1 cellular context compared by ENCODE assay signal in the genomic region with DNA sequence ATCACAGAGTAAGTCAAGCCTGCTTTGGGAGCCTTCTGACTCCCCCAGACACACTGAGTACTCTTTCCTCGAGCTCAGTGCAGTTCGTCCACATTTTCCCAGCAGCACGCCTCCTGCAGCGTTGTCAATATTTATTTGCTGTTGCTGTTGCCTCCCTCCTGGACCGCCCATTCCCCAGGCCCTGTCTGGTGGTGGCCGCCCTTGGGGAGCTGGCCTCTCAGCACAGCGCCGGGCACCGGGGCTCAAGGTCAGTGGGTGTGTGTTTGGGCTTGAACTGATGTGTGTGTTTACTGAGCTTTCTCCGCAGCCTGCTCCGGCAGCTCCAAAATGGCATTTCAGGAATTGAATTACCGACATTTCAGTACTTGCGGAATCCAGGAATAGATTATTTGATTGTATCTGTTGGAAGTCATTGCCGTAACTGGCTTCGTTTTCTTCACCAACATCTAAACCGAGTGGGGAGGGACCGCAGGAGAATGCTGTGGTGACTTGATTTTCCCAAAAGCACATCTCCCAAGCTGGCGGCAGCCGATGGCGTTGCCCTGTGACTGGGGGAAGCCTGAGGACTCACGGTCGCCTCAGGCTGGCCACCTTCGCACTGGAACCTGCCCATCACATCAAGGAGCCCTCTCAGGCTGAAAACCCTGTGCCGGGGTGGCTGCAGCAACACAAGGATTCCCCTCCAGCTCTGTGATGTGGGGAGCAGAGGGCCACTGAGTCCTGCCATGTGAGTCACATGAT.
TF ChIP-seq lines count a peak whose summit lies in the region.

No MANE protein-coding gene starts in this region.

TF ChIP-seq in HepG2, 621 proteins besides CTCF, POLR2A, EP300 and RAD21 (continued from another document and continues in another):
- TF ChIP-seq SNAPC4 (CRISPR knock-in tag; IDR thresholded peaks at IDR 0.05) (no peak), FOXP1 (IDR thresholded peaks at IDR 0.05) (peak; percentile 94), FOXP1 (CRISPR knock-in tag; IDR thresholded peaks at IDR 0.05) (peak; percentile 100), HMG20B (CRISPR knock-in tag; conservative IDR thresholded peaks at IDR 0.05) (peak; percentile 85), ZNF598 (CRISPR knock-in tag; IDR thresholded peaks at IDR 0.05; ENCODE audit: borderline replicate concordance) (peak; percentile 74; the same call in 1 of the 2 replicates), GATAD1 (CRISPR knock-in tag; IDR thresholded peaks at IDR 0.05) (peak; percentile 58; the same call in 1 of the 2 replicates), MZF1 (CRISPR knock-in tag; IDR thresholded peaks at IDR 0.05; ENCODE audit: borderline replicate concordance) (0 out of 2 replicates have a peak, but pooled peaks have one; percentile 54), ZNF564 (CRISPR knock-in tag; IDR thresholded peaks at IDR 0.05) (peak; percentile 75; the same call in 1 of the 2 replicates), DMAP1 (CRISPR knock-in tag; IDR thresholded peaks at IDR 0.05) (0 out of 2 replicates have a peak, but pooled peaks have one; percentile 21), FOXA3 (CRISPR knock-in tag; IDR thresholded peaks at IDR 0.05) (peak; percentile 99), RARG (CRISPR knock-in tag; IDR thresholded peaks at IDR 0.05; ENCODE audit: low read depth) (no peak), BCL6 (CRISPR knock-in tag; IDR thresholded peaks at IDR 0.05) (peak; percentile 100), FOSL1 (CRISPR knock-in tag; IDR thresholded peaks at IDR 0.05; ENCODE audit: borderline replicate concordance) (no peak), CCAR2 (optimal IDR thresholded peaks at IDR 0.05; ENCODE audit: low read depth, low read length) (no peak), ZIK1 (CRISPR knock-in tag; IDR thresholded peaks at IDR 0.05; ENCODE audit: borderline replicate concordance, low read depth) (0 out of 2 replicates have a peak, but pooled peaks have one; percentile 19), RFX3 (CRISPR knock-in tag; IDR thresholded peaks at IDR 0.05) (no peak), ZNF44 (CRISPR knock-in tag; IDR thresholded peaks at IDR 0.05) (peak; percentile 81; the same call in 1 of the 2 replicates), ZNF792 (CRISPR knock-in tag; IDR thresholded peaks at IDR 0.05) (peak; percentile 93), ZNF121 (CRISPR knock-in tag; IDR thresholded peaks at IDR 0.05) (peak; percentile 78), ZNF800 (CRISPR knock-in tag; IDR thresholded peaks at IDR 0.05) (peak; percentile 73; the same call in 1 of the 2 replicates), HOXA7 (CRISPR knock-in tag; IDR thresholded peaks at IDR 0.05) (no peak), NCOR1 (IDR thresholded peaks at IDR 0.05; ENCODE audit: borderline replicate concordance, low read length) (peak; percentile 89; the same call in 1 of the 2 replicates), ZSCAN29 (CRISPR knock-in tag; conservative IDR thresholded peaks at IDR 0.05) (0 out of 2 replicates have a peak, but pooled peaks have one; percentile 54), ZFP36L2 (CRISPR knock-in tag; IDR thresholded peaks at IDR 0.05) (0 out of 2 replicates have a peak, but pooled peaks have one; percentile 69), NCOA2 (CRISPR knock-in tag; IDR thresholded peaks at IDR 0.05) (peak; percentile 91), AGO2 (optimal IDR thresholded peaks at IDR 0.05; ENCODE audit: low read depth, low read length) (no peak), ZNF577 (CRISPR knock-in tag; IDR thresholded peaks at IDR 0.05; ENCODE audit: borderline replicate concordance, low read depth) (no peak), ZNF225 (CRISPR knock-in tag; IDR thresholded peaks at IDR 0.05) (peak; percentile 10; the same call in 1 of the 2 replicates), BRD4 (CRISPR knock-in tag; IDR thresholded peaks at IDR 0.05) (no peak), ARNT2 (CRISPR knock-in tag; IDR thresholded peaks at IDR 0.05; ENCODE audit: low read depth) (peak; percentile 91; the same call in 1 of the 2 replicates), EEA1 (CRISPR knock-in tag; IDR thresholded peaks at IDR 0.05; ENCODE audit: borderline replicate concordance) (no peak), ZBTB20 (CRISPR knock-in tag; IDR thresholded peaks at IDR 0.05; ENCODE audit: borderline replicate concordance, low read depth) (peak; percentile 71), SCMH1 (CRISPR knock-in tag; IDR thresholded peaks at IDR 0.05; ENCODE audit: borderline replicate concordance) (no peak), ZNF138 (CRISPR knock-in tag; IDR thresholded peaks at IDR 0.05; ENCODE audit: low read depth) (no peak), TSC22D2 (CRISPR knock-in tag; IDR thresholded peaks at IDR 0.05; ENCODE audit: borderline replicate concordance) (peak; percentile 64; the same call in 1 of the 2 replicates), EHMT2 (IDR thresholded peaks at IDR 0.05; ENCODE audit: borderline replicate concordance, low read depth, low read length) (no peak), ZNF614 (CRISPR knock-in tag; IDR thresholded peaks at IDR 0.05; ENCODE audit: borderline replicate concordance) (peak; percentile 84; the same call in 1 of the 2 replicates), ZNF235 (CRISPR knock-in tag; IDR thresholded peaks at IDR 0.05; ENCODE audit: borderline replicate concordance) (no peak), PLRG1 (conservative IDR thresholded peaks at IDR 0.05) (no peak), ZNF282 (IDR thresholded peaks at IDR 0.05; ENCODE audit: partially characterized antibody) (no peak), TEAD2 (CRISPR knock-in tag; IDR thresholded peaks at IDR 0.05) (no peak), ZNF556 (CRISPR knock-in tag; IDR thresholded peaks at IDR 0.05; ENCODE audit: borderline replicate concordance) (no peak), SYNCRIP (IDR thresholded peaks at IDR 0.05; ENCODE audit: insufficient read depth, low read depth, low read length) (no peak), MBD4 (IDR thresholded peaks at IDR 0.05; ENCODE audit: borderline replicate concordance, low read length) (no peak), ZFP62 (CRISPR knock-in tag; IDR thresholded peaks at IDR 0.05) (no peak), ZNF143 (CRISPR knock-in tag; IDR thresholded peaks at IDR 0.05) (peak; percentile 68), RBM22 (optimal IDR thresholded peaks at IDR 0.05; ENCODE audit: low read length) (no peak), ATM (IDR thresholded peaks at IDR 0.05; ENCODE audit: borderline replicate concordance) (no peak), REL (CRISPR knock-in tag; conservative IDR thresholded peaks at IDR 0.05) (peak; percentile 82; the same call in 1 of the 2 replicates)
- TF ChIP-seq, protein P1, sequence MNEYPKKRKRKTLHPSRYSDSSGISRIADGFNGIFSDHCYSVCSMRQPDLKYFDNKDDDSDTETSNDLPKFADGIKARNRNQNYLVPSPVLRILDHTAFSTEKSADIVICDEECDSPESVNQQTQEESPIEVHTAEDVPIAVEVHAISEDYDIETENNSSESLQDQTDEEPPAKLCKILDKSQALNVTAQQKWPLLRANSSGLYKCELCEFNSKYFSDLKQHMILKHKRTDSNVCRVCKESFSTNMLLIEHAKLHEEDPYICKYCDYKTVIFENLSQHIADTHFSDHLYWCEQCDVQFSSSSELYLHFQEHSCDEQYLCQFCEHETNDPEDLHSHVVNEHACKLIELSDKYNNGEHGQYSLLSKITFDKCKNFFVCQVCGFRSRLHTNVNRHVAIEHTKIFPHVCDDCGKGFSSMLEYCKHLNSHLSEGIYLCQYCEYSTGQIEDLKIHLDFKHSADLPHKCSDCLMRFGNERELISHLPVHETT (CRISPR knock-in tag; conservative IDR thresholded peaks at IDR 0.05) = peak; percentile 74; the same call in 1 of the 2 replicates
- TF ChIP-seq, protein P2, sequence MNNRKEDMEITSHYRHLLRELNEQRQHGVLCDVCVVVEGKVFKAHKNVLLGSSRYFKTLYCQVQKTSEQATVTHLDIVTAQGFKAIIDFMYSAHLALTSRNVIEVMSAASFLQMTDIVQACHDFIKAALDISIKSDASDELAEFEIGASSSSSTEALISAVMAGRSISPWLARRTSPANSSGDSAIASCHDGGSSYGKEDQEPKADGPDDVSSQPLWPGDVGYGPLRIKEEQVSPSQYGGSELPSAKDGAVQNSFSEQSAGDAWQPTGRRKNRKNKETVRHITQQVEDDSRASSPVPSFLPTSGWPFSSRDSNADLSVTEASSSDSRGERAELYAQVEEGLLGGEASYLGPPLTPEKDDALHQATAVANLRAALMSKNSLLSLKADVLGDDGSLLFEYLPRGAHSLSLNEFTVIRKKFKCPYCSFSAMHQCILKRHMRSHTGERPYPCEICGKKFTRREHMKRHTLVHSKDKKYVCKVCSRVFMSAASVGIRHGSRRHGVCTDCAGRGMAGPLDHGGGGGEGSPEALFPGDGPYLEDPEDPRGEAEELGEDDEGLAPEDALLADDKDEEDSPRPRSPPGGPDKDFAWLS (CRISPR knock-in tag; IDR thresholded peaks at IDR 0.05; ENCODE audit: borderline replicate concordance) = no peak
- TF ChIP-seq, protein P3, sequence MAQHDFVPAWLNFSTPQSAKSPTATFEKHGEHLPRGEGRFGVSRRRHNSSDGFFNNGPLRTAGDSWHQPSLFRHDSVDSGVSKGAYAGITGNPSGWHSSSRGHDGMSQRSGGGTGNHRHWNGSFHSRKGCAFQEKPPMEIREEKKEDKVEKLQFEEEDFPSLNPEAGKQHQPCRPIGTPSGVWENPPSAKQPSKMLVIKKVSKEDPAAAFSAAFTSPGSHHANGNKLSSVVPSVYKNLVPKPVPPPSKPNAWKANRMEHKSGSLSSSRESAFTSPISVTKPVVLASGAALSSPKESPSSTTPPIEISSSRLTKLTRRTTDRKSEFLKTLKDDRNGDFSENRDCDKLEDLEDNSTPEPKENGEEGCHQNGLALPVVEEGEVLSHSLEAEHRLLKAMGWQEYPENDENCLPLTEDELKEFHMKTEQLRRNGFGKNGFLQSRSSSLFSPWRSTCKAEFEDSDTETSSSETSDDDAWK (CRISPR knock-in tag; IDR thresholded peaks at IDR 0.05) = no peak
- TF ChIP-seq, protein P4, sequence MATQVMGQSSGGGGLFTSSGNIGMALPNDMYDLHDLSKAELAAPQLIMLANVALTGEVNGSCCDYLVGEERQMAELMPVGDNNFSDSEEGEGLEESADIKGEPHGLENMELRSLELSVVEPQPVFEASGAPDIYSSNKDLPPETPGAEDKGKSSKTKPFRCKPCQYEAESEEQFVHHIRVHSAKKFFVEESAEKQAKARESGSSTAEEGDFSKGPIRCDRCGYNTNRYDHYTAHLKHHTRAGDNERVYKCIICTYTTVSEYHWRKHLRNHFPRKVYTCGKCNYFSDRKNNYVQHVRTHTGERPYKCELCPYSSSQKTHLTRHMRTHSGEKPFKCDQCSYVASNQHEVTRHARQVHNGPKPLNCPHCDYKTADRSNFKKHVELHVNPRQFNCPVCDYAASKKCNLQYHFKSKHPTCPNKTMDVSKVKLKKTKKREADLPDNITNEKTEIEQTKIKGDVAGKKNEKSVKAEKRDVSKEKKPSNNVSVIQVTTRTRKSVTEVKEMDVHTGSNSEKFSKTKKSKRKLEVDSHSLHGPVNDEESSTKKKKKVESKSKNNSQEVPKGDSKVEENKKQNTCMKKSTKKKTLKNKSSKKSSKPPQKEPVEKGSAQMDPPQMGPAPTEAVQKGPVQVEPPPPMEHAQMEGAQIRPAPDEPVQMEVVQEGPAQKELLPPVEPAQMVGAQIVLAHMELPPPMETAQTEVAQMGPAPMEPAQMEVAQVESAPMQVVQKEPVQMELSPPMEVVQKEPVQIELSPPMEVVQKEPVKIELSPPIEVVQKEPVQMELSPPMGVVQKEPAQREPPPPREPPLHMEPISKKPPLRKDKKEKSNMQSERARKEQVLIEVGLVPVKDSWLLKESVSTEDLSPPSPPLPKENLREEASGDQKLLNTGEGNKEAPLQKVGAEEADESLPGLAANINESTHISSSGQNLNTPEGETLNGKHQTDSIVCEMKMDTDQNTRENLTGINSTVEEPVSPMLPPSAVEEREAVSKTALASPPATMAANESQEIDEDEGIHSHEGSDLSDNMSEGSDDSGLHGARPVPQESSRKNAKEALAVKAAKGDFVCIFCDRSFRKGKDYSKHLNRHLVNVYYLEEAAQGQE (IDR thresholded peaks at IDR 0.05; ENCODE audit: borderline replicate concordance in 1 of 2, low read depth in 1 of 2, low read length in 2 of 2) = peak in 1 of 2 experiments; percentile 78; a peak in 3 of 4 replicates
